25 cellular contexts compared by ENCODE assay signal in the genomic region with DNA sequence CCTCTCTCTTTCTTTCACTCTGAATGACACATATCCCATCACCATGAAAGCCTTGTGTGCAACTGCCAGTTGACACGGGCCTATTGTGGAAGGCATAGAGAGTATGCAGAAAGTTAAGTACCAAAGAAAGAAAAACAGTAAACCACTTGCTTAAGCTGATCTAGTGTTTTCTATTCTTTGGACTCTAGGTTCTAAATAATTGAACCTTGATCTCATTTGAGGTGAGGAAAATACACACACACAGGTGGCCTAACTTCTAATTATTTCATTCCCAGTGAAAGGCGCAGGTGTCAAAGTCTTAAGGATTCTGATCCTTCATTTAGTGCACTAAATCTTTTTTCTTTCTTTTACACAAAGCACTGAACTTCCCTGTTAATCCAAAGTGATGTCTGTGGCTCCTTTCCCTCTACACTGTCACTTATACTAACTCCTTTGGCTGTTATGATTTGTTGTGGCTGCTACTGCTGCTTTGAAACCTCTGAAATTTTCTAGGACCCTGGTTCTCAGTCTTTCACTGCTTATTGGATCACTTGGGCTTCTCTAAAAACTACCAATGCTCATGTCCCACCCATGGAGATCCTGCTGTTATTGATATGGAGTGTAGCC. TPM values are rescaled to one million over a fixed set of nuclear protein-coding genes. Genes with fewer than 3 reads are reported as not detected.
DNase-seq lines count a peak whose midpoint lies in the region; ATAC-seq, FAIRE-seq and TF ChIP-seq lines count a peak whose summit lies in the region.
"Had no signal": no experiment of that assay in that cellular context is flagged by ENCODE, and none has a peak within 500 bp of the region (broad histone marks: within the 10 kb centered on the region; RNA-seq: fewer than 3 reads in every experiment).

No MANE protein-coding gene starts in this region.

- no peaks in the 10 kb centered on the region for H3K27me3 ChIP-seq in RWPE2 (ENCODE audit: insufficient read depth, poor library complexity, severe bottlenecking)
- H3K27me3 ChIP-seq in neuron (ENCODE audit: insufficient read depth, low read length), result no peaks in the 10 kb centered on the region
- H3K27me3 ChIP-seq: BLaER1 had no signal

- TF ChIP-seq RAD21 in A549 (conservative IDR thresholded peaks at IDR 0.05 in 1 of 2, IDR thresholded peaks at IDR 0.05 in 1 of 2), result no peak

- CTCF ChIA-PET in A549 (lab: Yijun Ruan, JAX), result interaction anchor here (0.7 to 1.5 kb wide), 3 partner anchors 17 to 142 kb away, joined by 3 read pairs; a partner anchor contains a TSS

- FAIRE-seq in A549 (lab: Jason Lieb, UNC) (no peak), H54 (lab: Jason Lieb, UNC) (peak; percentile 43)
- FAIRE-seq: A204.1, H1, K562 had no signal

- 67% methylated on average over 2 of the region's 2 CpGs for WGBS in A549 (ENCODE audit: missing lambda C conversion rate)

- H3K27ac ChIP-seq in A549, result peak overlapping the region; percentile 68 to 70
- H3K27ac ChIP-seq in RWPE2 (ENCODE audit: poor library complexity, severe bottlenecking), result peak overlapping the region; percentile 97
- H3K27ac ChIP-seq: BLaER1, RWPE1 had no signal

- TF ChIP-seq EP300 in A549 (IDR thresholded peaks at IDR 0.05), result no peak

- no peaks in the 10 kb centered on the region for H3K9me3 ChIP-seq in A549
- H3K9me3 ChIP-seq in RWPE2 (ENCODE audit: severe bottlenecking), result no peaks in the 10 kb centered on the region
- no peaks in the 10 kb centered on the region for H3K9me3 ChIP-seq in neuron (ENCODE audit: low read length)
- H3K9me3 ChIP-seq: BLaER1 had no signal

- ATAC-seq in A549, result peak in 1 of 2 experiments; percentile 54; a peak in 3 of 6 replicates
- no peak for ATAC-seq in RWPE2 (ENCODE audit: low read depth)
- no peak for ATAC-seq in GM19328 (IDR thresholded peaks at IDR 0.05; ENCODE audit: unreplicated experiment)
- no peak for ATAC-seq in GM21529 (IDR thresholded peaks at IDR 0.05; ENCODE audit: unreplicated experiment)
- ATAC-seq: K562, T-cell had no signal

- H3K4me1 ChIP-seq in A549 (peaks cover 47% of the 10 kb centered on the region), RWPE2 (ENCODE audit: insufficient read depth, poor library complexity, severe bottlenecking) (peaks cover 48% of the 10 kb centered on the region), neuron (ENCODE audit: insufficient read depth, low read length) (peaks cover 20% of the 10 kb centered on the region)
- H3K4me1 ChIP-seq: BLaER1 had no signal

- no peak for TF ChIP-seq POLR2A in A549 (IDR thresholded peaks at IDR 0.05; ENCODE audit: low read length)
- TF ChIP-seq POLR2A in H54 (IDR thresholded peaks at IDR 0.05; ENCODE audit: low read depth, low read length), result no peak

- TF ChIP-seq CTCF in A549 (IDR thresholded peaks at IDR 0.05) (no peak), RWPE2 (IDR thresholded peaks at IDR 0.05; ENCODE audit: poor library complexity, severe bottlenecking) (no peak), GM10266 (IDR thresholded peaks at IDR 0.05; ENCODE audit: control insufficient read depth, insufficient read depth, low read depth, missing control alignments) (no peak)

- H3K4me3 ChIP-seq in A549 (no peak overlapping the region), RWPE2 (ENCODE audit: severe bottlenecking) (no peak overlapping the region), neuron (ENCODE audit: low read length) (no peak overlapping the region)
- H3K4me3 ChIP-seq: BLaER1, K562 had no signal

- peak overlapping the region; percentile 60; the same call in 1 of the 3 replicates for H3K4me2 ChIP-seq in A549
- H3K4me2 ChIP-seq: BLaER1 had no signal

- POLR2A ChIA-PET in A549 (lab: Yijun Ruan, JAX), result no interaction called here

- H2AFZ ChIP-seq in neuron (ENCODE audit: low read depth, low read length), result peak overlapping the region; percentile 34

- peaks cover 3% of the 10 kb centered on the region; the same call in 1 of the 2 replicates for H3K36me3 ChIP-seq in RWPE2 (ENCODE audit: low read depth)
- H3K36me3 ChIP-seq in neuron (ENCODE audit: insufficient read depth, low read length), result no peaks in the 10 kb centered on the region
- H3K36me3 ChIP-seq: BLaER1 had no signal

- DNase-seq in A549 (ENCODE audit: low read depth in 1 of 2, low spot score in 1 of 2) (no peak), H54 (ENCODE audit: insufficient read length, low spot score) (no peak), RWPE2 (ENCODE audit: low spot score) (no peak), GM10266 (ENCODE audit: extremely low spot score) (no peak)
- DNase-seq: CD4-positive, alpha-beta T cell; COR-L47; GDM1; MM.1S; NCI-H1048; NCI-H1417 treated with DMSO at 0.1 percent for 48 hours; NCI-H187; NCI-H2107; NCI-H446 treated with DMSO at 0.1 percent for 48 hours; NCI-H526 treated with DMSO at 0.1 percent for 48 hours; OCI-M1; SIG-M5; T-cell had no signal

TF ChIP-seq in A549, 52 proteins besides CTCF, POLR2A, EP300 and RAD21:
- TF ChIP-seq ZC3H11A (IDR thresholded peaks at IDR 0.05), result no peak
- TF ChIP-seq FOSL2 (IDR thresholded peaks at IDR 0.05), result no peak
- no peak for TF ChIP-seq FOSL2 (CRISPR knock-in tag; IDR thresholded peaks at IDR 0.05)
- TF ChIP-seq, protein P1, sequence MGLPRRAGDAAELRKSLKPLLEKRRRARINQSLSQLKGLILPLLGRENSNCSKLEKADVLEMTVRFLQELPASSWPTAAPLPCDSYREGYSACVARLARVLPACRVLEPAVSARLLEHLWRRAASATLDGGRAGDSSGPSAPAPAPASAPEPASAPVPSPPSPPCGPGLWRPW (IDR thresholded peaks at IDR 0.05), result no peak
- TF ChIP-seq PHF8 (IDR thresholded peaks at IDR 0.05; ENCODE audit: borderline replicate concordance, low read depth), result no peak
- no peak for TF ChIP-seq HOXB5 (CRISPR knock-in tag; IDR thresholded peaks at IDR 0.05)
- TF ChIP-seq KDM1A (IDR thresholded peaks at IDR 0.05; ENCODE audit: low read depth), result no peak
- TF ChIP-seq RNF2 (IDR thresholded peaks at IDR 0.05; ENCODE audit: borderline replicate concordance, low read depth), result no peak
- TF ChIP-seq CHD4 (IDR thresholded peaks at IDR 0.05; ENCODE audit: borderline replicate concordance), result no peak
- no peak for TF ChIP-seq CBX8 (IDR thresholded peaks at IDR 0.05)
- TF ChIP-seq RFX5 (IDR thresholded peaks at IDR 0.05), result no peak
- TF ChIP-seq NPAS2 (CRISPR knock-in tag; IDR thresholded peaks at IDR 0.05; ENCODE audit: borderline replicate concordance), result no peak
- TF ChIP-seq CHD2 (IDR thresholded peaks at IDR 0.05; ENCODE audit: low read length, partially characterized antibody), result no peak
- TF ChIP-seq HOXA7 (CRISPR knock-in tag; IDR thresholded peaks at IDR 0.05), result no peak
- TF ChIP-seq TP53 (CRISPR knock-in tag; IDR thresholded peaks at IDR 0.05), result no peak
- no peak for TF ChIP-seq POLR2AphosphoS2 (conservative IDR thresholded peaks at IDR 0.05; ENCODE audit: low read length)
TF ChIP-seq in A549: peak in this region for 0.

RNA-seq across cellular contexts. Expression of a gene that starts 17.8 kb away (rescaled TPM):
- polyA plus RNA-seq in A549 (2011; rRNA removed), result 375 and 538 TPM in 2 replicates
- 180 and 210 TPM in 2 replicates for polyA plus RNA-seq in A549 (2012; cell fraction: cytosol; rRNA removed)
- polyA plus RNA-seq in A549 (2012; cell fraction: nucleus; rRNA removed), result 248 and 254 TPM in 2 replicates
- polyA plus RNA-seq in A549 (2017; fragmentation: RNase III; extraction: RNeasy Plus Mini Kit Qiagen cat#74134 plus additional on column Dnase treatment), result 109 to 122 TPM (median 117 TPM) in 3 replicates
- 114 and 171 TPM in 2 replicates for polyA minus RNA-seq in A549 (2011; rRNA and poly(A)+ RNA removed)
- polyA plus RNA-seq: K562 had no signal
